1 cellular context compared by ENCODE assay signal in the genomic region with DNA sequence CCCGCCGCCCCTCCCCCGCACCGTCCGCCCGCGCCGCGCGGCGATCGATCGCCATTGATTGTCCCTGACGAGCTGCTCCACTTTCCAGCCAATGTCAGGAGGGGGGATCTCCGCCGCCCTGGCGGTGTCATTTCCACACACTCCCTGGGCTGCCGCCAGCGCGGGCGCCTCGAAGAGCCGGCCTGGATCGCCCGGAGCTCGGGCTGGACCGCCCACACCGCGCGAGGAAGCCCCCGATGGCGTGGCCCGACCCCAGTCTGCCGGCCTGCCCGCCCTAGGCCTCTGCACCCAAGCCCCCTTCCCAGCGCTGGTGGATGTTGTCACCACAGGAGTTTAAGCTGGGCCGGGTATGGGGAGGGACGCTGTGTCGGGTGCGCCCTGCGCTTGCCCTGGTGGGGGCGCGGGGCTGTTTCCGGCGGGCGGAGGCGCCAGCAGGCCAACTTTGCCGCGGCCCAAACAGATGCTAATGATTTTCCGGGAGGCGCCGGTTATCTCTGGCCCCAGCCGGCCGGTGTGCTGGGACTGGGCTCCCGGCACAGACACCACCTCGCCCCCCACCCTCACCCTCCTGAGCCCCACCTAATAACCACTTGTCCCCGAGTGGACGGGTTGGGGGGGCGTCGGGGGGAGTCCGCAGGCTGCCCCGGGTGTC.
TF ChIP-seq lines count a peak whose summit lies in the region.

No MANE protein-coding gene starts in this region.

TF ChIP-seq in HepG2, 621 proteins besides CTCF, POLR2A, EP300 and RAD21 (continued from another document and continues in another):
- TF ChIP-seq, protein P1, sequence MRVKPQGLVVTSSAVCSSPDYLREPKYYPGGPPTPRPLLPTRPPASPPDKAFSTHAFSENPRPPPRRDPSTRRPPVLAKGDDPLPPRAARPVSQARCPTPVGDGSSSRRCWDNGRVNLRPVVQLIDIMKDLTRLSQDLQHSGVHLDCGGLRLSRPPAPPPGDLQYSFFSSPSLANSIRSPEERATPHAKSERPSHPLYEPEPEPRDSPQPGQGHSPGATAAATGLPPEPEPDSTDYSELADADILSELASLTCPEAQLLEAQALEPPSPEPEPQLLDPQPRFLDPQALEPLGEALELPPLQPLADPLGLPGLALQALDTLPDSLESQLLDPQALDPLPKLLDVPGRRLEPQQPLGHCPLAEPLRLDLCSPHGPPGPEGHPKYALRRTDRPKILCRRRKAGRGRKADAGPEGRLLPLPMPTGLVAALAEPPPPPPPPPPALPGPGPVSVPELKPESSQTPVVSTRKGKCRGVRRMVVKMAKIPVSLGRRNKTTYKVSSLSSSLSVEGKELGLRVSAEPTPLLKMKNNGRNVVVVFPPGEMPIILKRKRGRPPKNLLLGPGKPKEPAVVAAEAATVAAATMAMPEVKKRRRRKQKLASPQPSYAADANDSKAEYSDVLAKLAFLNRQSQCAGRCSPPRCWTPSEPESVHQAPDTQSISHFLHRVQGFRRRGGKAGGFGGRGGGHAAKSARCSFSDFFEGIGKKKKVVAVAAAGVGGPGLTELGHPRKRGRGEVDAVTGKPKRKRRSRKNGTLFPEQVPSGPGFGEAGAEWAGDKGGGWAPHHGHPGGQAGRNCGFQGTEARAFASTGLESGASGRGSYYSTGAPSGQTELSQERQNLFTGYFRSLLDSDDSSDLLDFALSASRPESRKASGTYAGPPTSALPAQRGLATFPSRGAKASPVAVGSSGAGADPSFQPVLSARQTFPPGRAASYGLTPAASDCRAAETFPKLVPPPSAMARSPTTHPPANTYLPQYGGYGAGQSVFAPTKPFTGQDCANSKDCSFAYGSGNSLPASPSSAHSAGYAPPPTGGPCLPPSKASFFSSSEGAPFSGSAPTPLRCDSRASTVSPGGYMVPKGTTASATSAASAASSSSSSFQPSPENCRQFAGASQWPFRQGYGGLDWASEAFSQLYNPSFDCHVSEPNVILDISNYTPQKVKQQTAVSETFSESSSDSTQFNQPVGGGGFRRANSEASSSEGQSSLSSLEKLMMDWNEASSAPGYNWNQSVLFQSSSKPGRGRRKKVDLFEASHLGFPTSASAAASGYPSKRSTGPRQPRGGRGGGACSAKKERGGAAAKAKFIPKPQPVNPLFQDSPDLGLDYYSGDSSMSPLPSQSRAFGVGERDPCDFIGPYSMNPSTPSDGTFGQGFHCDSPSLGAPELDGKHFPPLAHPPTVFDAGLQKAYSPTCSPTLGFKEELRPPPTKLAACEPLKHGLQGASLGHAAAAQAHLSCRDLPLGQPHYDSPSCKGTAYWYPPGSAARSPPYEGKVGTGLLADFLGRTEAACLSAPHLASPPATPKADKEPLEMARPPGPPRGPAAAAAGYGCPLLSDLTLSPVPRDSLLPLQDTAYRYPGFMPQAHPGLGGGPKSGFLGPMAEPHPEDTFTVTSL (CRISPR knock-in tag; IDR thresholded peaks at IDR 0.05; ENCODE audit: borderline replicate concordance) = 0 out of 2 replicates have a peak, but pooled peaks have one; percentile 39
- no peak for TF ChIP-seq ZNF644 (CRISPR knock-in tag; IDR thresholded peaks at IDR 0.05; ENCODE audit: low read depth)
- TF ChIP-seq ATM (IDR thresholded peaks at IDR 0.05; ENCODE audit: borderline replicate concordance) = no peak
- TF ChIP-seq ETV5 (CRISPR knock-in tag; IDR thresholded peaks at IDR 0.05; ENCODE audit: borderline replicate concordance) = peak; percentile 87
- TF ChIP-seq, protein P2, sequence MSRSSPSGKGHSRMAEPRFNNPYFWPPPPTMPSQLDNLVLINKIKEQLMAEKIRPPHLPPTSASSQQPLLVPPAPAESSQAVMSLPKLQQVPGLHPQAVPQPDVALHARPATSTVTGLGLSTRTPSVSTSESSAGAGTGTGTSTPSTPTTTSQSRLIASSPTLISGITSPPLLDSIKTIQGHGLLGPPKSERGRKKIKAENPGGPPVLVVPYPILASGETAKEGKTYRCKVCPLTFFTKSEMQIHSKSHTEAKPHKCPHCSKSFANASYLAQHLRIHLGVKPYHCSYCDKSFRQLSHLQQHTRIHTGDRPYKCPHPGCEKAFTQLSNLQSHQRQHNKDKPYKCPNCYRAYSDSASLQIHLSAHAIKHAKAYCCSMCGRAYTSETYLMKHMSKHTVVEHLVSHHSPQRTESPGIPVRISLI (CRISPR knock-in tag; IDR thresholded peaks at IDR 0.05; ENCODE audit: borderline replicate concordance) = peak; percentile 67; the same call in 1 of the 2 replicates
- TF ChIP-seq MED1 (CRISPR knock-in tag; IDR thresholded peaks at IDR 0.05) = peak; percentile 77
- TF ChIP-seq, protein P3, sequence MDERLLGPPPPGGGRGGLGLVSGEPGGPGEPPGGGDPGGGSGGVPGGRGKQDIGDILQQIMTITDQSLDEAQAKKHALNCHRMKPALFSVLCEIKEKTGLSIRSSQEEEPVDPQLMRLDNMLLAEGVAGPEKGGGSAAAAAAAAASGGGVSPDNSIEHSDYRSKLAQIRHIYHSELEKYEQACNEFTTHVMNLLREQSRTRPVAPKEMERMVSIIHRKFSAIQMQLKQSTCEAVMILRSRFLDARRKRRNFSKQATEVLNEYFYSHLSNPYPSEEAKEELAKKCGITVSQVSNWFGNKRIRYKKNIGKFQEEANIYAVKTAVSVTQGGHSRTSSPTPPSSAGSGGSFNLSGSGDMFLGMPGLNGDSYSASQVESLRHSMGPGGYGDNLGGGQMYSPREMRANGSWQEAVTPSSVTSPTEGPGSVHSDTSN (CRISPR knock-in tag; IDR thresholded peaks at IDR 0.05) = no peak
- TF ChIP-seq ZSCAN20 (CRISPR knock-in tag; IDR thresholded peaks at IDR 0.05; ENCODE audit: borderline replicate concordance) = peak; percentile 66; the same call in 1 of the 2 replicates
- TF ChIP-seq EED (CRISPR knock-in tag; IDR thresholded peaks at IDR 0.05) = peak; percentile 75; the same call in 1 of the 2 replicates
- TF ChIP-seq ZFP36 (IDR thresholded peaks at IDR 0.05; ENCODE audit: borderline replicate concordance, low read depth, low read length, partially characterized antibody) = no peak
- TF ChIP-seq, protein P4, sequence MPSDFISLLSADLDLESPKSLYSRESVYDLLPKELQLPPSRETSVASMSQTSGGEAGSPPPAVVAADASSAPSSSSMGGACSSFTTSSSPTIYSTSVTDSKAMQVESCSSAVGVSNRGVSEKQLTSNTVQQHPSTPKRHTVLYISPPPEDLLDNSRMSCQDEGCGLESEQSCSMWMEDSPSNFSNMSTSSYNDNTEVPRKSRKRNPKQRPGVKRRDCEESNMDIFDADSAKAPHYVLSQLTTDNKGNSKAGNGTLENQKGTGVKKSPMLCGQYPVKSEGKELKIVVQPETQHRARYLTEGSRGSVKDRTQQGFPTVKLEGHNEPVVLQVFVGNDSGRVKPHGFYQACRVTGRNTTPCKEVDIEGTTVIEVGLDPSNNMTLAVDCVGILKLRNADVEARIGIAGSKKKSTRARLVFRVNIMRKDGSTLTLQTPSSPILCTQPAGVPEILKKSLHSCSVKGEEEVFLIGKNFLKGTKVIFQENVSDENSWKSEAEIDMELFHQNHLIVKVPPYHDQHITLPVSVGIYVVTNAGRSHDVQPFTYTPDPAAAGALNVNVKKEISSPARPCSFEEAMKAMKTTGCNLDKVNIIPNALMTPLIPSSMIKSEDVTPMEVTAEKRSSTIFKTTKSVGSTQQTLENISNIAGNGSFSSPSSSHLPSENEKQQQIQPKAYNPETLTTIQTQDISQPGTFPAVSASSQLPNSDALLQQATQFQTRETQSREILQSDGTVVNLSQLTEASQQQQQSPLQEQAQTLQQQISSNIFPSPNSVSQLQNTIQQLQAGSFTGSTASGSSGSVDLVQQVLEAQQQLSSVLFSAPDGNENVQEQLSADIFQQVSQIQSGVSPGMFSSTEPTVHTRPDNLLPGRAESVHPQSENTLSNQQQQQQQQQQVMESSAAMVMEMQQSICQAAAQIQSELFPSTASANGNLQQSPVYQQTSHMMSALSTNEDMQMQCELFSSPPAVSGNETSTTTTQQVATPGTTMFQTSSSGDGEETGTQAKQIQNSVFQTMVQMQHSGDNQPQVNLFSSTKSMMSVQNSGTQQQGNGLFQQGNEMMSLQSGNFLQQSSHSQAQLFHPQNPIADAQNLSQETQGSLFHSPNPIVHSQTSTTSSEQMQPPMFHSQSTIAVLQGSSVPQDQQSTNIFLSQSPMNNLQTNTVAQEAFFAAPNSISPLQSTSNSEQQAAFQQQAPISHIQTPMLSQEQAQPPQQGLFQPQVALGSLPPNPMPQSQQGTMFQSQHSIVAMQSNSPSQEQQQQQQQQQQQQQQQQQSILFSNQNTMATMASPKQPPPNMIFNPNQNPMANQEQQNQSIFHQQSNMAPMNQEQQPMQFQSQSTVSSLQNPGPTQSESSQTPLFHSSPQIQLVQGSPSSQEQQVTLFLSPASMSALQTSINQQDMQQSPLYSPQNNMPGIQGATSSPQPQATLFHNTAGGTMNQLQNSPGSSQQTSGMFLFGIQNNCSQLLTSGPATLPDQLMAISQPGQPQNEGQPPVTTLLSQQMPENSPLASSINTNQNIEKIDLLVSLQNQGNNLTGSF (CRISPR knock-in tag; IDR thresholded peaks at IDR 0.05) = no peak
- no peak for TF ChIP-seq ZNF383 (CRISPR knock-in tag; IDR thresholded peaks at IDR 0.05; ENCODE audit: borderline replicate concordance)
- peak; percentile 64 for TF ChIP-seq RXRB (CRISPR knock-in tag; IDR thresholded peaks at IDR 0.05; ENCODE audit: borderline replicate concordance)
- TF ChIP-seq ELF4 (CRISPR knock-in tag; IDR thresholded peaks at IDR 0.05; ENCODE audit: borderline replicate concordance) = no peak
- TF ChIP-seq, protein P5, sequence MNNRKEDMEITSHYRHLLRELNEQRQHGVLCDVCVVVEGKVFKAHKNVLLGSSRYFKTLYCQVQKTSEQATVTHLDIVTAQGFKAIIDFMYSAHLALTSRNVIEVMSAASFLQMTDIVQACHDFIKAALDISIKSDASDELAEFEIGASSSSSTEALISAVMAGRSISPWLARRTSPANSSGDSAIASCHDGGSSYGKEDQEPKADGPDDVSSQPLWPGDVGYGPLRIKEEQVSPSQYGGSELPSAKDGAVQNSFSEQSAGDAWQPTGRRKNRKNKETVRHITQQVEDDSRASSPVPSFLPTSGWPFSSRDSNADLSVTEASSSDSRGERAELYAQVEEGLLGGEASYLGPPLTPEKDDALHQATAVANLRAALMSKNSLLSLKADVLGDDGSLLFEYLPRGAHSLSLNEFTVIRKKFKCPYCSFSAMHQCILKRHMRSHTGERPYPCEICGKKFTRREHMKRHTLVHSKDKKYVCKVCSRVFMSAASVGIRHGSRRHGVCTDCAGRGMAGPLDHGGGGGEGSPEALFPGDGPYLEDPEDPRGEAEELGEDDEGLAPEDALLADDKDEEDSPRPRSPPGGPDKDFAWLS (CRISPR knock-in tag; IDR thresholded peaks at IDR 0.05; ENCODE audit: borderline replicate concordance) = 0 out of 2 replicates have a peak, but pooled peaks have one; percentile 59
- TF ChIP-seq TEAD3 (CRISPR knock-in tag; optimal IDR thresholded peaks at IDR 0.05; ENCODE audit: borderline replicate concordance) = peak; percentile 52
- no peak for TF ChIP-seq PHB2 (IDR thresholded peaks at IDR 0.05; ENCODE audit: partially characterized antibody)
- no peak for TF ChIP-seq ATRX (CRISPR knock-in tag; IDR thresholded peaks at IDR 0.05; ENCODE audit: borderline replicate concordance)
- TF ChIP-seq, protein P6, sequence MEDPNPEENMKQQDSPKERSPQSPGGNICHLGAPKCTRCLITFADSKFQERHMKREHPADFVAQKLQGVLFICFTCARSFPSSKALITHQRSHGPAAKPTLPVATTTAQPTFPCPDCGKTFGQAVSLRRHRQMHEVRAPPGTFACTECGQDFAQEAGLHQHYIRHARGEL (CRISPR knock-in tag; IDR thresholded peaks at IDR 0.05) = no peak
- TF ChIP-seq ZNF557 (CRISPR knock-in tag; IDR thresholded peaks at IDR 0.05) = no peak
- TF ChIP-seq KMT2B (CRISPR knock-in tag; IDR thresholded peaks at IDR 0.05) = peak; percentile 66
- TF ChIP-seq, protein P7, sequence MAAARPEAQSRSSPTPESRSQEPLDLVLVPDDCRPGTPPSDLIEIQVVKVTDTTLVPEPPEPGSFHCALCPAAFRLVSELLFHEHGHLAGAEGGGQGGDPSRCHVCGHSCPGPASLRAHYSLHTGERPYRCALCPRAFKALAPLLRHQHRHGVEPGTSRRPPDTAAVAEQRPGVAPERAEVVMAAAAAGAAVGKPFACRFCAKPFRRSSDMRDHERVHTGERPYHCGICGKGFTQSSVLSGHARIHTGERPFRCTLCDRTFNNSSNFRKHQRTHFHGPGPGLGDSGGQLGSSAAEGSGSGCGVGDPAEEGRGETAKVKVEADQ (CRISPR knock-in tag; IDR thresholded peaks at IDR 0.05; ENCODE audit: borderline replicate concordance) = peak; percentile 67; the same call in 1 of the 2 replicates
- TF ChIP-seq FOXC1 (CRISPR knock-in tag; IDR thresholded peaks at IDR 0.05; ENCODE audit: borderline replicate concordance) = peak; percentile 56; the same call in 1 of the 2 replicates
- TF ChIP-seq ZNF468 (CRISPR knock-in tag; IDR thresholded peaks at IDR 0.05) = no peak
- TF ChIP-seq, protein P8, sequence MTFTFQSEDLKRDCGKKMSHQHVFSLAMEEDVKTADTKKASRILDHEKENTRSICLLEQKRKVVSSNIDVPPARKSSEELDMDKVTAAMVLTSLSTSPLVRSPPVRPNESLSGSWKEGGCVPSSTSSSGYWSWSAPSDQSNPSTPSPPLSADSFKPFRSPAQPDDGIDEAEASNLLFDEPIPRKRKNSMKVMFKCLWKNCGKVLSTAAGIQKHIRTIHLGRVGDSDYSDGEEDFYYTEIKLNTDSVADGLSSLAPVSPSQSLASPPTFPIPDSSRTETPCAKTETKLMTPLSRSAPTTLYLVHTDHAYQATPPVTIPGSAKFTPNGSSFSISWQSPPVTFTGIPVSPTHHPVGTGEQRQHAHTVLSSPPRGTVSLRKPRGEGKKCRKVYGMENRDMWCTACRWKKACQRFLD (CRISPR knock-in tag; IDR thresholded peaks at IDR 0.05; ENCODE audit: borderline replicate concordance) = peak; percentile 80; the same call in 1 of the 2 replicates
- peak; percentile 57 for TF ChIP-seq ZNF629 (CRISPR knock-in tag; conservative IDR thresholded peaks at IDR 0.05)
- TF ChIP-seq MYNN (CRISPR knock-in tag; IDR thresholded peaks at IDR 0.05; ENCODE audit: low read depth) = no peak
- 0 out of 2 replicates have a peak, but pooled peaks have one; percentile 27 for TF ChIP-seq EEA1 (CRISPR knock-in tag; IDR thresholded peaks at IDR 0.05; ENCODE audit: borderline replicate concordance)
- TF ChIP-seq, protein P9, sequence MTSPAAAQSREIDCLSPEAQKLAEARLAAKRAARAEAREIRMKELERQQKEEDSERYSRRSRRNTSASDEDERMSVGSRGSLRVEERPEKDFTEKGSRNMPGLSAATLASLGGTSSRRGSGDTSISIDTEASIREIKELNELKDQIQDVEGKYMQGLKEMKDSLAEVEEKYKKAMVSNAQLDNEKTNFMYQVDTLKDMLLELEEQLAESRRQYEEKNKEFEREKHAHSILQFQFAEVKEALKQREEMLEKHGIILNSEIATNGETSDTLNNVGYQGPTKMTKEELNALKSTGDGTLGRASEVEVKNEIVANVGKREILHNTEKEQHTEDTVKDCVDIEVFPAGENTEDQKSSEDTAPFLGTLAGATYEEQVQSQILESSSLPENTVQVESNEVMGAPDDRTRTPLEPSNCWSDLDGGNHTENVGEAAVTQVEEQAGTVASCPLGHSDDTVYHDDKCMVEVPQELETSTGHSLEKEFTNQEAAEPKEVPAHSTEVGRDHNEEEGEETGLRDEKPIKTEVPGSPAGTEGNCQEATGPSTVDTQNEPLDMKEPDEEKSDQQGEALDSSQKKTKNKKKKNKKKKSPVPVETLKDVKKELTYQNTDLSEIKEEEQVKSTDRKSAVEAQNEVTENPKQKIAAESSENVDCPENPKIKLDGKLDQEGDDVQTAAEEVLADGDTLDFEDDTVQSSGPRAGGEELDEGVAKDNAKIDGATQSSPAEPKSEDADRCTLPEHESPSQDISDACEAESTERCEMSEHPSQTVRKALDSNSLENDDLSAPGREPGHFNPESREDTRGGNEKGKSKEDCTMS (CRISPR knock-in tag; conservative IDR thresholded peaks at IDR 0.05) = no peak
- TF ChIP-seq MLLT10 (CRISPR knock-in tag; IDR thresholded peaks at IDR 0.05) = no peak
- no peak for TF ChIP-seq ZNF337 (CRISPR knock-in tag; IDR thresholded peaks at IDR 0.05; ENCODE audit: borderline replicate concordance, low read depth)
- TF ChIP-seq ZNF75D (CRISPR knock-in tag; IDR thresholded peaks at IDR 0.05; ENCODE audit: borderline replicate concordance) = no peak
- no peak for TF ChIP-seq NONO (IDR thresholded peaks at IDR 0.05)
- peak; percentile 95 for TF ChIP-seq NONO (CRISPR knock-in tag; conservative IDR thresholded peaks at IDR 0.05)
- no peak for TF ChIP-seq ZBTB42 (CRISPR knock-in tag; IDR thresholded peaks at IDR 0.05)
- no peak for TF ChIP-seq SMC3 (IDR thresholded peaks at IDR 0.05; ENCODE audit: low read length)
